2 cellular contexts compared by ENCODE assay signal in the genomic region with DNA sequence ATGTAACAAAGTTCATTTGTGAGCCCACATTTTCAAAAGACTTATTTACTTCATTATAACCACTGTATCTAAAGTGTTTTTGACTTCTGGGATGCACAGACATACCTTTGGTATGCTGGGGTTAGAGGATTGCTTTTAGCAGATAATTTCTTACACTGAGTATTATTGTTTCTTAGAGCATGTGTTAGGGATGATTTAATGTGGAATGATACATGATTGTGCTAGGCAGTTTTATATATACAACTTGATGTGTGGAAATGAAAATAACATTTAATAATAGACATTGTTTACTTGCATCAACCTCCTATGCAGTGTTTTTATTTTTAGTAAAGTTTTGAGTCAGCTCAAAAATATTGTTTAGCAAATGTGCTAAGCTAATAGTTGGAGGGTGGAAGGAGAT.
TF ChIP-seq lines count a peak whose summit lies in the region.

No MANE protein-coding gene starts in this region.

TF ChIP-seq in SK-N-SH, 30 proteins besides CTCF, POLR2A, EP300 and RAD21:
- TF ChIP-seq, protein P1, sequence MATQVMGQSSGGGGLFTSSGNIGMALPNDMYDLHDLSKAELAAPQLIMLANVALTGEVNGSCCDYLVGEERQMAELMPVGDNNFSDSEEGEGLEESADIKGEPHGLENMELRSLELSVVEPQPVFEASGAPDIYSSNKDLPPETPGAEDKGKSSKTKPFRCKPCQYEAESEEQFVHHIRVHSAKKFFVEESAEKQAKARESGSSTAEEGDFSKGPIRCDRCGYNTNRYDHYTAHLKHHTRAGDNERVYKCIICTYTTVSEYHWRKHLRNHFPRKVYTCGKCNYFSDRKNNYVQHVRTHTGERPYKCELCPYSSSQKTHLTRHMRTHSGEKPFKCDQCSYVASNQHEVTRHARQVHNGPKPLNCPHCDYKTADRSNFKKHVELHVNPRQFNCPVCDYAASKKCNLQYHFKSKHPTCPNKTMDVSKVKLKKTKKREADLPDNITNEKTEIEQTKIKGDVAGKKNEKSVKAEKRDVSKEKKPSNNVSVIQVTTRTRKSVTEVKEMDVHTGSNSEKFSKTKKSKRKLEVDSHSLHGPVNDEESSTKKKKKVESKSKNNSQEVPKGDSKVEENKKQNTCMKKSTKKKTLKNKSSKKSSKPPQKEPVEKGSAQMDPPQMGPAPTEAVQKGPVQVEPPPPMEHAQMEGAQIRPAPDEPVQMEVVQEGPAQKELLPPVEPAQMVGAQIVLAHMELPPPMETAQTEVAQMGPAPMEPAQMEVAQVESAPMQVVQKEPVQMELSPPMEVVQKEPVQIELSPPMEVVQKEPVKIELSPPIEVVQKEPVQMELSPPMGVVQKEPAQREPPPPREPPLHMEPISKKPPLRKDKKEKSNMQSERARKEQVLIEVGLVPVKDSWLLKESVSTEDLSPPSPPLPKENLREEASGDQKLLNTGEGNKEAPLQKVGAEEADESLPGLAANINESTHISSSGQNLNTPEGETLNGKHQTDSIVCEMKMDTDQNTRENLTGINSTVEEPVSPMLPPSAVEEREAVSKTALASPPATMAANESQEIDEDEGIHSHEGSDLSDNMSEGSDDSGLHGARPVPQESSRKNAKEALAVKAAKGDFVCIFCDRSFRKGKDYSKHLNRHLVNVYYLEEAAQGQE (IDR thresholded peaks at IDR 0.05; ENCODE audit: low read depth, low read length), result no peak
- TF ChIP-seq, protein P2, sequence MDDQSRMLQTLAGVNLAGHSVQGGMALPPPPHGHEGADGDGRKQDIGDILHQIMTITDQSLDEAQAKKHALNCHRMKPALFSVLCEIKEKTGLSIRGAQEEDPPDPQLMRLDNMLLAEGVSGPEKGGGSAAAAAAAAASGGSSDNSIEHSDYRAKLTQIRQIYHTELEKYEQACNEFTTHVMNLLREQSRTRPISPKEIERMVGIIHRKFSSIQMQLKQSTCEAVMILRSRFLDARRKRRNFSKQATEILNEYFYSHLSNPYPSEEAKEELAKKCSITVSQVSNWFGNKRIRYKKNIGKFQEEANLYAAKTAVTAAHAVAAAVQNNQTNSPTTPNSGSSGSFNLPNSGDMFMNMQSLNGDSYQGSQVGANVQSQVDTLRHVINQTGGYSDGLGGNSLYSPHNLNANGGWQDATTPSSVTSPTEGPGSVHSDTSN (IDR thresholded peaks at IDR 0.05), result peak; percentile 30; the same call in 1 of the 2 replicates
- TF ChIP-seq TCF12 (IDR thresholded peaks at IDR 0.05) (peak; percentile 42; the same call in 1 of the 2 replicates), JUND (IDR thresholded peaks at IDR 0.05) (peak; percentile 50)
- TF ChIP-seq, protein P3, sequence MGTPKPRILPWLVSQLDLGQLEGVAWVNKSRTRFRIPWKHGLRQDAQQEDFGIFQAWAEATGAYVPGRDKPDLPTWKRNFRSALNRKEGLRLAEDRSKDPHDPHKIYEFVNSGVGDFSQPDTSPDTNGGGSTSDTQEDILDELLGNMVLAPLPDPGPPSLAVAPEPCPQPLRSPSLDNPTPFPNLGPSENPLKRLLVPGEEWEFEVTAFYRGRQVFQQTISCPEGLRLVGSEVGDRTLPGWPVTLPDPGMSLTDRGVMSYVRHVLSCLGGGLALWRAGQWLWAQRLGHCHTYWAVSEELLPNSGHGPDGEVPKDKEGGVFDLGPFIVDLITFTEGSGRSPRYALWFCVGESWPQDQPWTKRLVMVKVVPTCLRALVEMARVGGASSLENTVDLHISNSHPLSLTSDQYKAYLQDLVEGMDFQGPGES (IDR thresholded peaks at IDR 0.05; ENCODE audit: low read depth, low read length), result no peak
TF ChIP-seq in SK-N-SH: peak in this region for 3.

TF ChIP-seq in SK-N-SH treated with all-trans-retinoic acid at 6 μM for 48 hours, 23 proteins besides CTCF, POLR2A, EP300 and RAD21 (continued from another document):
- TF ChIP-seq, protein P4, sequence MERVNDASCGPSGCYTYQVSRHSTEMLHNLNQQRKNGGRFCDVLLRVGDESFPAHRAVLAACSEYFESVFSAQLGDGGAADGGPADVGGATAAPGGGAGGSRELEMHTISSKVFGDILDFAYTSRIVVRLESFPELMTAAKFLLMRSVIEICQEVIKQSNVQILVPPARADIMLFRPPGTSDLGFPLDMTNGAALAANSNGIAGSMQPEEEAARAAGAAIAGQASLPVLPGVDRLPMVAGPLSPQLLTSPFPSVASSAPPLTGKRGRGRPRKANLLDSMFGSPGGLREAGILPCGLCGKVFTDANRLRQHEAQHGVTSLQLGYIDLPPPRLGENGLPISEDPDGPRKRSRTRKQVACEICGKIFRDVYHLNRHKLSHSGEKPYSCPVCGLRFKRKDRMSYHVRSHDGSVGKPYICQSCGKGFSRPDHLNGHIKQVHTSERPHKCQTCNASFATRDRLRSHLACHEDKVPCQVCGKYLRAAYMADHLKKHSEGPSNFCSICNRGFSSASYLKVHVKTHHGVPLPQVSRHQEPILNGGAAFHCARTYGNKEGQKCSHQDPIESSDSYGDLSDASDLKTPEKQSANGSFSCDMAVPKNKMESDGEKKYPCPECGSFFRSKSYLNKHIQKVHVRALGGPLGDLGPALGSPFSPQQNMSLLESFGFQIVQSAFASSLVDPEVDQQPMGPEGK (CRISPR knock-in tag; IDR thresholded peaks at IDR 0.05; ENCODE audit: borderline replicate concordance), result no peak
- no peak for TF ChIP-seq TCF4 (CRISPR knock-in tag; IDR thresholded peaks at IDR 0.05; ENCODE audit: borderline replicate concordance)
- no peak for TF ChIP-seq ZNF70 (CRISPR knock-in tag; IDR thresholded peaks at IDR 0.05)
- TF ChIP-seq, protein P5, sequence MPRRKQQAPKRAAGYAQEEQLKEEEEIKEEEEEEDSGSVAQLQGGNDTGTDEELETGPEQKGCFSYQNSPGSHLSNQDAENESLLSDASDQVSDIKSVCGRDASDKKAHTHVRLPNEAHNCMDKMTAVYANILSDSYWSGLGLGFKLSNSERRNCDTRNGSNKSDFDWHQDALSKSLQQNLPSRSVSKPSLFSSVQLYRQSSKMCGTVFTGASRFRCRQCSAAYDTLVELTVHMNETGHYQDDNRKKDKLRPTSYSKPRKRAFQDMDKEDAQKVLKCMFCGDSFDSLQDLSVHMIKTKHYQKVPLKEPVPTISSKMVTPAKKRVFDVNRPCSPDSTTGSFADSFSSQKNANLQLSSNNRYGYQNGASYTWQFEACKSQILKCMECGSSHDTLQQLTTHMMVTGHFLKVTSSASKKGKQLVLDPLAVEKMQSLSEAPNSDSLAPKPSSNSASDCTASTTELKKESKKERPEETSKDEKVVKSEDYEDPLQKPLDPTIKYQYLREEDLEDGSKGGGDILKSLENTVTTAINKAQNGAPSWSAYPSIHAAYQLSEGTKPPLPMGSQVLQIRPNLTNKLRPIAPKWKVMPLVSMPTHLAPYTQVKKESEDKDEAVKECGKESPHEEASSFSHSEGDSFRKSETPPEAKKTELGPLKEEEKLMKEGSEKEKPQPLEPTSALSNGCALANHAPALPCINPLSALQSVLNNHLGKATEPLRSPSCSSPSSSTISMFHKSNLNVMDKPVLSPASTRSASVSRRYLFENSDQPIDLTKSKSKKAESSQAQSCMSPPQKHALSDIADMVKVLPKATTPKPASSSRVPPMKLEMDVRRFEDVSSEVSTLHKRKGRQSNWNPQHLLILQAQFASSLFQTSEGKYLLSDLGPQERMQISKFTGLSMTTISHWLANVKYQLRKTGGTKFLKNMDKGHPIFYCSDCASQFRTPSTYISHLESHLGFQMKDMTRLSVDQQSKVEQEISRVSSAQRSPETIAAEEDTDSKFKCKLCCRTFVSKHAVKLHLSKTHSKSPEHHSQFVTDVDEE (CRISPR knock-in tag; IDR thresholded peaks at IDR 0.05), result no peak
- no peak for TF ChIP-seq TOX (CRISPR knock-in tag; IDR thresholded peaks at IDR 0.05; ENCODE audit: borderline replicate concordance)
- no peak for TF ChIP-seq SNAI2 (CRISPR knock-in tag; IDR thresholded peaks at IDR 0.05)
- TF ChIP-seq ZNF565 (CRISPR knock-in tag; conservative IDR thresholded peaks at IDR 0.05; ENCODE audit: low read depth), result no peak
- no peak for TF ChIP-seq OSR1 (CRISPR knock-in tag; IDR thresholded peaks at IDR 0.05)
- TF ChIP-seq ZC3H10 (CRISPR knock-in tag; IDR thresholded peaks at IDR 0.05), result no peak
- no peak for TF ChIP-seq ESRRG (CRISPR knock-in tag; IDR thresholded peaks at IDR 0.05)
- TF ChIP-seq, protein P6, sequence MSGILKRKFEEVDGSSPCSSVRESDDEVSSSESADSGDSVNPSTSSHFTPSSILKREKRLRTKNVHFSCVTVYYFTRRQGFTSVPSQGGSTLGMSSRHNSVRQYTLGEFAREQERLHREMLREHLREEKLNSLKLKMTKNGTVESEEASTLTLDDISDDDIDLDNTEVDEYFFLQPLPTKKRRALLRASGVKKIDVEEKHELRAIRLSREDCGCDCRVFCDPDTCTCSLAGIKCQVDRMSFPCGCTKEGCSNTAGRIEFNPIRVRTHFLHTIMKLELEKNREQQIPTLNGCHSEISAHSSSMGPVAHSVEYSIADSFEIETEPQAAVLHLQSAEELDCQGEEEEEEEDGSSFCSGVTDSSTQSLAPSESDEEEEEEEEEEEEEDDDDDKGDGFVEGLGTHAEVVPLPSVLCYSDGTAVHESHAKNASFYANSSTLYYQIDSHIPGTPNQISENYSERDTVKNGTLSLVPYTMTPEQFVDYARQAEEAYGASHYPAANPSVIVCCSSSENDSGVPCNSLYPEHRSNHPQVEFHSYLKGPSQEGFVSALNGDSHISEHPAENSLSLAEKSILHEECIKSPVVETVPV (CRISPR knock-in tag; IDR thresholded peaks at IDR 0.05), result no peak
- no peak for TF ChIP-seq GLIS3 (CRISPR knock-in tag; IDR thresholded peaks at IDR 0.05)
